In genomic region chr16:51431517-51432241, GRCh38 we compare ENCODE assay signal across 10 cellular contexts.
DNase-seq lines count a peak whose midpoint lies in the region; ATAC-seq, FAIRE-seq and TF ChIP-seq lines count a peak whose summit lies in the region.
"Had no signal": no experiment of that assay in that cellular context is flagged by ENCODE, and none has a peak within 500 bp of the region (broad histone marks: within the 10 kb centered on the region; RNA-seq: fewer than 3 reads in every experiment).

No MANE protein-coding gene starts in this region.

- peaks cover 2% of the 10 kb centered on the region for H3K9me3 Mint-ChIP-seq in astrocyte (ENCODE audit: unreplicated experiment)
- H3K9me3 Mint-ChIP-seq in activated T-cell treated with anti-CD3 and anti-CD28 coated beads, Interleukin-2, amount 50 U/mL, for 4 hours, result peaks cover 18% of the 10 kb centered on the region

- H3K4me1 Mint-ChIP-seq in astrocyte (ENCODE audit: low read depth, unreplicated experiment), result peaks cover 23% of the 10 kb centered on the region
- H3K4me1 Mint-ChIP-seq in activated T-cell treated with anti-CD3 and anti-CD28 coated beads, Interleukin-2, amount 50 U/mL, for 4 hours (ENCODE audit: low read depth), result no peaks in the 10 kb centered on the region

- no peaks in the 10 kb centered on the region for H4K20me1 ChIP-seq in astrocyte (ENCODE audit: insufficient read depth, low read length)

- H3K27me3 ChIP-seq in ACC112 (ENCODE audit: insufficient read depth, low read length), result no peaks in the 10 kb centered on the region
- no peaks in the 10 kb centered on the region for H3K27me3 ChIP-seq in astrocyte (ENCODE audit: insufficient read depth, low read length)

- H3K79me2 ChIP-seq in ACC112 (ENCODE audit: control insufficient read depth, insufficient read depth, low read length, unreplicated experiment) (no peaks in the 10 kb centered on the region), astrocyte (ENCODE audit: insufficient read depth, low read length) (no peaks in the 10 kb centered on the region)

- H3K4me3 ChIP-seq in ACC112 (ENCODE audit: low read depth, low read length) (peak overlapping the region; percentile 22; the same call in 1 of the 2 replicates), astrocyte (ENCODE audit: insufficient read depth, low read depth, low read length) (peak overlapping the region; percentile 5)
- H3K4me3 ChIP-seq: coronary artery had no signal

- H3K36me3 Mint-ChIP-seq in astrocyte (ENCODE audit: low read depth, unreplicated experiment), result no peaks in the 10 kb centered on the region
- no peaks in the 10 kb centered on the region for H3K36me3 Mint-ChIP-seq in activated T-cell treated with anti-CD3 and anti-CD28 coated beads, Interleukin-2, amount 50 U/mL, for 4 hours (ENCODE audit: insufficient read depth)

- peak overlapping the region; percentile 89 for H3K27ac Mint-ChIP-seq in astrocyte (ENCODE audit: unreplicated experiment)
- H3K27ac Mint-ChIP-seq: CD4-positive, alpha-beta T cell had no signal

- no peaks in the 10 kb centered on the region for H3K9me3 ChIP-seq in astrocyte (ENCODE audit: insufficient read depth, low read depth, low read length)

- H2AFZ ChIP-seq in ACC112 (ENCODE audit: low read length, unreplicated experiment) (peak overlapping the region; percentile 77), astrocyte (ENCODE audit: low read depth, low read length) (peak overlapping the region; percentile 3)

- FAIRE-seq in astrocyte (lab: Jason Lieb, UNC), result peak; percentile 100

- peak overlapping the region; percentile 79 for H3K4me2 ChIP-seq in astrocyte (ENCODE audit: low read length)

- H3K27ac ChIP-seq in ACC112 (ENCODE audit: low read depth, low read length) (peak overlapping the region; percentile 52), astrocyte (ENCODE audit: low read depth, low read length) (peak overlapping the region; percentile 79)
- H3K27ac ChIP-seq: coronary artery had no signal

- peaks cover 8% of the 10 kb centered on the region for H3K27me3 Mint-ChIP-seq in astrocyte (ENCODE audit: low read depth, unreplicated experiment)
- no peaks in the 10 kb centered on the region for H3K27me3 Mint-ChIP-seq in activated T-cell treated with anti-CD3 and anti-CD28 coated beads, Interleukin-2, amount 50 U/mL, for 4 hours (ENCODE audit: low read depth)

- no peak for TF ChIP-seq CTCF in astrocyte (IDR thresholded peaks at IDR 0.05; ENCODE audit: insufficient read depth, low read depth, low read length)

- peak overlapping the region; percentile 55 for H3K4me3 Mint-ChIP-seq in astrocyte (ENCODE audit: unreplicated experiment)
- no peak overlapping the region for H3K4me3 Mint-ChIP-seq in activated T-cell treated with anti-CD3 and anti-CD28 coated beads, Interleukin-2, amount 50 U/mL, for 4 hours
- H3K4me3 Mint-ChIP-seq: CD4-positive, alpha-beta T cell had no signal

- H3K9ac ChIP-seq in astrocyte (ENCODE audit: low read length), result peak overlapping the region; percentile 58

- H3K36me3 ChIP-seq in ACC112 (ENCODE audit: insufficient read depth, low read length) (no peaks in the 10 kb centered on the region), astrocyte (ENCODE audit: insufficient read depth, low read length) (no peaks in the 10 kb centered on the region)

- DNase-seq in HT-29 (ENCODE audit: low spot score) (peak; percentile 15), astrocyte (ENCODE audit: low read depth) (peak; percentile 100), kidney glomerular epithelial cell (lab: John Stamatoyannopoulos, UW) (peak; percentile 96), NCI-H524 treated with DMSO at 0.1 percent for 48 hours (lab: John Stamatoyannopoulos, UW) (no peak), DMS53 (lab: John Stamatoyannopoulos, UW) (no peak)
- no peak for DNase-seq in activated T-cell treated with anti-CD3 and anti-CD28 coated beads, Interleukin-2, amount 50 U/mL, for 4 hours
- DNase-seq: CD4-positive, alpha-beta T cell had no signal

- H3K4me1 ChIP-seq in ACC112 (ENCODE audit: control insufficient read depth, insufficient read depth, low read length, unreplicated experiment) (peaks cover 16% of the 10 kb centered on the region), astrocyte (ENCODE audit: insufficient read depth, low read length) (peaks cover 22% of the 10 kb centered on the region)

- ATAC-seq in activated T-cell treated with anti-CD3 and anti-CD28 coated beads, Interleukin-2, amount 50 U/mL, for 4 hours, result no peak
- no peak for ATAC-seq in GM21526 (IDR thresholded peaks at IDR 0.05; ENCODE audit: low FRiP score, unreplicated experiment)

Comparison
In these comparisons a context has a peak if more than half of its experiments do, and no peak if none do; other contexts are left out.
1. DNase-seq: peak in HT-29 (single experiment), astrocyte (single experiment) and kidney glomerular epithelial cell (single experiment); none in activated T-cell treated with anti-CD3 and anti-CD28 coated beads, Interleukin-2, amount 50 U/mL, for 4 hours (single experiment), NCI-H524 treated with DMSO at 0.1 percent for 48 hours (single experiment) and DMS53 (single experiment).